ENCODE assay signal across 1 cellular context in genomic region chr1:100322436-100323211, GRCh38.
TF ChIP-seq lines count a peak whose summit lies in the region.

No MANE protein-coding gene starts in this region.

TF ChIP-seq in K562, 482 proteins besides CTCF, POLR2A, EP300 and RAD21 (continued from another document):
- TF ChIP-seq ATF4 (CRISPR knock-in tag; IDR thresholded peaks at IDR 0.05) = peak; percentile 82; the same call in 1 of the 2 replicates
